ENCODE assay signal across 4 cellular contexts in genomic region chr1:182413969-182414368, GRCh38.
A peak's percentile ranks its signal among the peaks of the same experiment; 100 is the strongest.
TF ChIP-seq lines count a peak whose summit lies in the region.

No MANE protein-coding gene starts in this region.

TF ChIP-seq in HEK293, 187 proteins besides CTCF, POLR2A, EP300 and RAD21:
- no peak for TF ChIP-seq ZBTB8A (tag by site-specific recombination; IDR thresholded peaks at IDR 0.05)
- no peak for TF ChIP-seq ZNF692 (tag by site-specific recombination; IDR thresholded peaks at IDR 0.05)
- TF ChIP-seq ZNF596 (tag by site-specific recombination; IDR thresholded peaks at IDR 0.05): no peak
- no peak for TF ChIP-seq ZNF10 (tag by site-specific recombination; IDR thresholded peaks at IDR 0.05)
- no peak for TF ChIP-seq ZNF664 (tag by site-specific recombination; IDR thresholded peaks at IDR 0.05)
- TF ChIP-seq ZNF121 (tag by site-specific recombination; IDR thresholded peaks at IDR 0.05): peak; percentile 66
- TF ChIP-seq ZNF366 (tag by site-specific recombination; conservative IDR thresholded peaks at IDR 0.05): no peak
- TF ChIP-seq PRDM6 (tag by site-specific recombination; IDR thresholded peaks at IDR 0.05): no peak

TF ChIP-seq in WTC11, 78 proteins besides CTCF, POLR2A, EP300 and RAD21:
- TF ChIP-seq ZNF532 (CRISPR knock-in tag; IDR thresholded peaks at IDR 0.05; ENCODE audit: borderline replicate concordance) (no peak), ZNF121 (CRISPR knock-in tag; IDR thresholded peaks at IDR 0.05) (peak; percentile 62)

TF ChIP-seq in K562, 482 proteins besides CTCF, POLR2A, EP300 and RAD21:
- TF ChIP-seq ZNF121 (CRISPR knock-in tag; conservative IDR thresholded peaks at IDR 0.05) (peak; percentile 87), RBM25 (IDR thresholded peaks at IDR 0.05; ENCODE audit: low read depth, low read length, severe bottlenecking) (peak; percentile 57), KLF6 (CRISPR knock-in tag; IDR thresholded peaks at IDR 0.05; ENCODE audit: borderline replicate concordance) (no peak)

TF ChIP-seq in H1, 55 proteins besides CTCF, POLR2A, EP300 and RAD21:
- peak; percentile 41; the same call in 1 of the 2 replicates for TF ChIP-seq KDM1A (IDR thresholded peaks at IDR 0.05; ENCODE audit: borderline replicate concordance, low read length)
- no peak for TF ChIP-seq JUN (IDR thresholded peaks at IDR 0.05; ENCODE audit: low read depth, low read length)
- no peak for TF ChIP-seq RBBP5 (IDR thresholded peaks at IDR 0.05; ENCODE audit: borderline replicate concordance, low read depth, low read length)
- TF ChIP-seq E2F6 (IDR thresholded peaks at IDR 0.05): no peak
